ENCODE assay signal across 12 cellular contexts in the genomic region with DNA sequence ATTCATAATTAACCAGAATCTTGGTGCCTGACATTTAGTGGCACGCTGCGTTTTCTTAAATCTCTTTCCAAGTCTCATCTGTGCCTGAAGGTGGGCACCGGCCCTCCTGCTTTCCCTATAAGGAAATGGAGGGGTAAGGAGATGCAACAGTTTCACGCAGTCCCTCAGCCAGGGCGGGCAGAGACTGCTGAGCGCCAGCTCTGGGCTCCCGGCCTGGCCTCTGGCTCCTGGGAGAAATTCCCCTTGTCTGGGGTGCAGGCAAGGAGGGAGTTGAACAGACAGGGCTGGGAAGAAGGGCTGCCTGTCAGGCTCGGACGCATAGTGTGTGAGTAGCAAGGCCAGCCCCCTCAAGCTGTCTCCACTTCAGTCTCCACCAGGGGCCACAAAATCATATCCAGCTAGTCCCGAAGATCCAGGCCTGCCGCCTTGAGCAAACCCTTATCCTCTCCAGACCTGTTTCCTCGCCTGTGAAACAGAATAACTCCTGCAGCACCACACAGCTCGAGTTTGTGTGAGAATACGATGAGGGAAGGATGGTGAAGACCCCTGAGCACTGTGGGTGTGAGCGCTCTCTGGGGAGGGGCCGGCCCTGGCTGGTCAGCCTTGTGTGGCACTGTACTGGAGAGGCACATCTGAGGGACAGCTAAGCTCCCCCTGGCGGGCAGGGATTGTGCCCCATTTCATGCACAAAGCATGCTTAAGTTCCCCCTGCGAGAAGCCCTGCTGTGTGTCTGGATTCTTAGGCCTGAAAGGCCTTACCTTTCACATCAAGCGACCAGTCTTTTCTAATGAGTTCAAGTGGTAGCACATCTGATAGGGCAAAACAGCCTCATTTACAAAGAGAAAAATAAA. TPM values are rescaled to one million over a fixed set of nuclear protein-coding genes. Genes with fewer than 3 reads are reported as not detected.
DNase-seq lines count a peak whose midpoint lies in the region; ATAC-seq and TF ChIP-seq lines count a peak whose summit lies in the region.
"Had no signal": no experiment of that assay in that cellular context is flagged by ENCODE, and none has a peak within 500 bp of the region (broad histone marks: within the 10 kb centered on the region; RNA-seq: fewer than 3 reads in every experiment).

No MANE protein-coding gene starts in this region.

- H3K9me3 ChIP-seq in RWPE2 (ENCODE audit: severe bottlenecking): no peaks in the 10 kb centered on the region
- H3K9me3 ChIP-seq: adrenal gland, SJSA1 had no signal

- TF ChIP-seq CTCF in RWPE2 (IDR thresholded peaks at IDR 0.05; ENCODE audit: poor library complexity, severe bottlenecking): peak; percentile 71
- peak; percentile 9 for TF ChIP-seq CTCF in foreskin fibroblast (IDR thresholded peaks at IDR 0.05; ENCODE audit: low read depth, low read length)

- CTCF ChIA-PET in activated CD8-positive, alpha-beta memory T cell treated with anti-CD3 and anti-CD28 coated beads, Interleukin-2, amount 10 ng/mL, durations not matched to agents 7 days and 5 days (lab: Charles Lee): no interaction called here

- H3K9me3 Mint-ChIP-seq in activated CD4-positive, alpha-beta T cell treated with anti-CD3 and anti-CD28 coated beads, Interleukin-2, amount 10 ng/mL, durations not matched to agents 24 days and 14 days: no peaks in the 10 kb centered on the region
- H3K9me3 Mint-ChIP-seq in activated CD8-positive, alpha-beta memory T cell treated with anti-CD3 and anti-CD28 coated beads, Interleukin-2, amount 10 ng/mL, durations not matched to agents 7 days and 5 days (ENCODE audit: low read depth): no peaks in the 10 kb centered on the region
- H3K9me3 Mint-ChIP-seq: CD14-positive monocyte had no signal

- H3K4me1 ChIP-seq in RWPE2 (ENCODE audit: insufficient read depth, poor library complexity, severe bottlenecking): peaks cover 6% of the 10 kb centered on the region

- DNase-seq in A172 (ENCODE audit: low spot score) (peak; percentile 41), RWPE2 (ENCODE audit: low spot score) (no peak), foreskin fibroblast (peak; percentile 34 to 41)
- no peak for DNase-seq in activated CD4-positive, alpha-beta T cell treated with anti-CD3 and anti-CD28 coated beads, Interleukin-2, amount 10 ng/mL, durations not matched to agents 24 days and 14 days
- no peak for DNase-seq in activated CD8-positive, alpha-beta memory T cell treated with anti-CD3 and anti-CD28 coated beads, Interleukin-2, amount 10 ng/mL, durations not matched to agents 7 days and 5 days
- DNase-seq: stimulated activated CD4-positive, alpha-beta T cell treated with anti-CD3 and anti-CD28 coated beads, Interleukin-1b, Interleukin-23, amount 100 ng/mL, for 48 hours had no signal

- no peak overlapping the region for H3K4me3 Mint-ChIP-seq in activated CD4-positive, alpha-beta T cell treated with anti-CD3 and anti-CD28 coated beads, Interleukin-2, amount 10 ng/mL, durations not matched to agents 24 days and 14 days
- no peak overlapping the region for H3K4me3 Mint-ChIP-seq in activated CD8-positive, alpha-beta memory T cell treated with anti-CD3 and anti-CD28 coated beads, Interleukin-2, amount 10 ng/mL, durations not matched to agents 7 days and 5 days
- H3K4me3 Mint-ChIP-seq: CD14-positive monocyte had no signal

- H3K4me1 Mint-ChIP-seq in activated CD4-positive, alpha-beta T cell treated with anti-CD3 and anti-CD28 coated beads, Interleukin-2, amount 10 ng/mL, durations not matched to agents 24 days and 14 days: no peaks in the 10 kb centered on the region
- no peaks in the 10 kb centered on the region for H3K4me1 Mint-ChIP-seq in activated CD8-positive, alpha-beta memory T cell treated with anti-CD3 and anti-CD28 coated beads, Interleukin-2, amount 10 ng/mL, durations not matched to agents 7 days and 5 days

- H3K36me3 Mint-ChIP-seq in activated CD4-positive, alpha-beta T cell treated with anti-CD3 and anti-CD28 coated beads, Interleukin-2, amount 10 ng/mL, durations not matched to agents 24 days and 14 days (ENCODE audit: low read depth): no peaks in the 10 kb centered on the region
- H3K36me3 Mint-ChIP-seq in activated CD8-positive, alpha-beta memory T cell treated with anti-CD3 and anti-CD28 coated beads, Interleukin-2, amount 10 ng/mL, durations not matched to agents 7 days and 5 days: no peaks in the 10 kb centered on the region
- H3K36me3 Mint-ChIP-seq: CD14-positive monocyte had no signal

- no peak overlapping the region for H3K27ac Mint-ChIP-seq in activated CD4-positive, alpha-beta T cell treated with anti-CD3 and anti-CD28 coated beads, Interleukin-2, amount 10 ng/mL, durations not matched to agents 24 days and 14 days
- no peak overlapping the region for H3K27ac Mint-ChIP-seq in activated CD8-positive, alpha-beta memory T cell treated with anti-CD3 and anti-CD28 coated beads, Interleukin-2, amount 10 ng/mL, durations not matched to agents 7 days and 5 days

- no peaks in the 10 kb centered on the region for H3K27me3 Mint-ChIP-seq in activated CD4-positive, alpha-beta T cell treated with anti-CD3 and anti-CD28 coated beads, Interleukin-2, amount 10 ng/mL, durations not matched to agents 24 days and 14 days
- H3K27me3 Mint-ChIP-seq in activated CD8-positive, alpha-beta memory T cell treated with anti-CD3 and anti-CD28 coated beads, Interleukin-2, amount 10 ng/mL, durations not matched to agents 7 days and 5 days: peaks cover 2% of the 10 kb centered on the region

- no peaks in the 10 kb centered on the region for H3K36me3 ChIP-seq in RWPE2 (ENCODE audit: low read depth)
- H3K36me3 ChIP-seq: adrenal gland, SJSA1 had no signal

- ATAC-seq in GM21529 (IDR thresholded peaks at IDR 0.05; ENCODE audit: unreplicated experiment) (peak; percentile 67), RWPE2 (ENCODE audit: low read depth) (peak; percentile 67), GM21367 (IDR thresholded peaks at IDR 0.05; ENCODE audit: unreplicated experiment) (no peak), HG02852 (IDR thresholded peaks at IDR 0.05; ENCODE audit: unreplicated experiment) (no peak)
- ATAC-seq in activated CD8-positive, alpha-beta memory T cell treated with anti-CD3 and anti-CD28 coated beads, Interleukin-2, amount 10 ng/mL, durations not matched to agents 7 days and 5 days: no peak

- intact Hi-C loops in activated CD4-positive, alpha-beta T cell treated with anti-CD3 and anti-CD28 coated beads, Interleukin-2, amount 10 ng/mL, durations not matched to agents 24 days and 14 days (cut with micrococcal nuclease): no loop called here

- no peak overlapping the region for H3K27ac ChIP-seq in RWPE2 (ENCODE audit: poor library complexity, severe bottlenecking)
- H3K27ac ChIP-seq: SJSA1 had no signal

- H3K4me3 ChIP-seq in RWPE2 (ENCODE audit: severe bottlenecking) (no peak overlapping the region), foreskin fibroblast (ENCODE audit: low read depth in 1 of 2, low read length in 2 of 2) (no peak overlapping the region)
- H3K4me3 ChIP-seq: adrenal gland, SJSA1 had no signal

- no peaks in the 10 kb centered on the region for H3K27me3 ChIP-seq in RWPE2 (ENCODE audit: insufficient read depth, poor library complexity, severe bottlenecking)
- H3K27me3 ChIP-seq: adrenal gland, SJSA1 had no signal

RNA-seq across cellular contexts. Expression of gene SDC1, which starts 33.8 kb away (rescaled TPM):
- total RNA-seq in A172 (2014; rRNA removed; shearing (Covaris generic)): 241 and 257 TPM in 2 replicates
- total RNA-seq in activated CD4-positive, alpha-beta T cell treated with anti-CD3 and anti-CD28 coated beads, Interleukin-2, amount 10 ng/mL, durations not matched to agents 24 days and 14 days: 0.63 and 1.1 TPM in 2 replicates
- under 1 TPM in 1 of 2 experiments, not detected in 1; 0.42 TPM for total RNA-seq in activated CD8-positive, alpha-beta memory T cell treated with anti-CD3 and anti-CD28 coated beads, Interleukin-2, amount 10 ng/mL, durations not matched to agents 7 days and 5 days

Comparison
In these comparisons a context has a peak if more than half of its experiments do, and no peak if none do; other contexts are left out.
1. DNase-seq: peak in A172 (single experiment) and foreskin fibroblast (2 of 2); none in RWPE2 (single experiment), activated CD4-positive, alpha-beta T cell treated with anti-CD3 and anti-CD28 coated beads, Interleukin-2, amount 10 ng/mL, durations not matched to agents 24 days and 14 days (single experiment) and activated CD8-positive, alpha-beta memory T cell treated with anti-CD3 and anti-CD28 coated beads, Interleukin-2, amount 10 ng/mL, durations not matched to agents 7 days and 5 days (single experiment).
2. ATAC-seq: peak in GM21529 (single experiment) and RWPE2 (single experiment); none in GM21367 (single experiment), HG02852 (single experiment) and activated CD8-positive, alpha-beta memory T cell treated with anti-CD3 and anti-CD28 coated beads, Interleukin-2, amount 10 ng/mL, durations not matched to agents 7 days and 5 days (single experiment).
3. RNA of gene SDC1, which starts 33.8 kb away (total RNA-seq): 241 to 257 TPM in A172; 0.63 to 1.1 TPM in activated CD4-positive, alpha-beta T cell treated with anti-CD3 and anti-CD28 coated beads, Interleukin-2, amount 10 ng/mL, durations not matched to agents 24 days and 14 days and 0.42 TPM in activated CD8-positive, alpha-beta memory T cell treated with anti-CD3 and anti-CD28 coated beads, Interleukin-2, amount 10 ng/mL, durations not matched to agents 7 days and 5 days; every median in the first group is over 100 times any median in the second.